In the genomic region with DNA sequence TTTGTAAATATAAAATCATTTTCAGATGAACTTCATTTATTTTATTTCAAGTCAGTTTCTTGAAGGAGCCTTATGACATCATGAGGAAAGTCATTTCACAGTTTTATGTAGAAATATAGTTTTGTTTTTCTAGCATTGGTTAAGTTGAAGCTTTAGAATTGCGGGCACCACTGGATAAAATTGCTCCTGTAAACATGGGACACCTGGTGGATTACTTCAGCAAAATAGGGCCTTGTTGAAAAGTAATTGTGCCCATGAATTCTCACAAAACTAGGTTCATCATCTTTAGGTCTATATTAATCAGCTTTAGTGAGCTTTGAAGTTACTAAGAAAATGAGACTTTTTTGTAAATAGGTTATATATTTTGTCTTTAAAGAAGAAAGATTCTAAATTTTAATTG, we compare ENCODE assay signal across 1 cellular context.
TF ChIP-seq lines count a peak whose summit lies in the region.

No MANE protein-coding gene starts in this region.

TF ChIP-seq in GM23338, 12 proteins besides CTCF, POLR2A, EP300 and RAD21 (continued from another document):
- TF ChIP-seq, protein P1, sequence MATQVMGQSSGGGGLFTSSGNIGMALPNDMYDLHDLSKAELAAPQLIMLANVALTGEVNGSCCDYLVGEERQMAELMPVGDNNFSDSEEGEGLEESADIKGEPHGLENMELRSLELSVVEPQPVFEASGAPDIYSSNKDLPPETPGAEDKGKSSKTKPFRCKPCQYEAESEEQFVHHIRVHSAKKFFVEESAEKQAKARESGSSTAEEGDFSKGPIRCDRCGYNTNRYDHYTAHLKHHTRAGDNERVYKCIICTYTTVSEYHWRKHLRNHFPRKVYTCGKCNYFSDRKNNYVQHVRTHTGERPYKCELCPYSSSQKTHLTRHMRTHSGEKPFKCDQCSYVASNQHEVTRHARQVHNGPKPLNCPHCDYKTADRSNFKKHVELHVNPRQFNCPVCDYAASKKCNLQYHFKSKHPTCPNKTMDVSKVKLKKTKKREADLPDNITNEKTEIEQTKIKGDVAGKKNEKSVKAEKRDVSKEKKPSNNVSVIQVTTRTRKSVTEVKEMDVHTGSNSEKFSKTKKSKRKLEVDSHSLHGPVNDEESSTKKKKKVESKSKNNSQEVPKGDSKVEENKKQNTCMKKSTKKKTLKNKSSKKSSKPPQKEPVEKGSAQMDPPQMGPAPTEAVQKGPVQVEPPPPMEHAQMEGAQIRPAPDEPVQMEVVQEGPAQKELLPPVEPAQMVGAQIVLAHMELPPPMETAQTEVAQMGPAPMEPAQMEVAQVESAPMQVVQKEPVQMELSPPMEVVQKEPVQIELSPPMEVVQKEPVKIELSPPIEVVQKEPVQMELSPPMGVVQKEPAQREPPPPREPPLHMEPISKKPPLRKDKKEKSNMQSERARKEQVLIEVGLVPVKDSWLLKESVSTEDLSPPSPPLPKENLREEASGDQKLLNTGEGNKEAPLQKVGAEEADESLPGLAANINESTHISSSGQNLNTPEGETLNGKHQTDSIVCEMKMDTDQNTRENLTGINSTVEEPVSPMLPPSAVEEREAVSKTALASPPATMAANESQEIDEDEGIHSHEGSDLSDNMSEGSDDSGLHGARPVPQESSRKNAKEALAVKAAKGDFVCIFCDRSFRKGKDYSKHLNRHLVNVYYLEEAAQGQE (IDR thresholded peaks at IDR 0.05; ENCODE audit: unreplicated experiment): no peak
- TF ChIP-seq ZNF114 (CRISPR knock-in tag; IDR thresholded peaks at IDR 0.05): no peak
- no peak for TF ChIP-seq NANOG (IDR thresholded peaks at IDR 0.05; ENCODE audit: borderline replicate concordance)
